In the genomic region with DNA sequence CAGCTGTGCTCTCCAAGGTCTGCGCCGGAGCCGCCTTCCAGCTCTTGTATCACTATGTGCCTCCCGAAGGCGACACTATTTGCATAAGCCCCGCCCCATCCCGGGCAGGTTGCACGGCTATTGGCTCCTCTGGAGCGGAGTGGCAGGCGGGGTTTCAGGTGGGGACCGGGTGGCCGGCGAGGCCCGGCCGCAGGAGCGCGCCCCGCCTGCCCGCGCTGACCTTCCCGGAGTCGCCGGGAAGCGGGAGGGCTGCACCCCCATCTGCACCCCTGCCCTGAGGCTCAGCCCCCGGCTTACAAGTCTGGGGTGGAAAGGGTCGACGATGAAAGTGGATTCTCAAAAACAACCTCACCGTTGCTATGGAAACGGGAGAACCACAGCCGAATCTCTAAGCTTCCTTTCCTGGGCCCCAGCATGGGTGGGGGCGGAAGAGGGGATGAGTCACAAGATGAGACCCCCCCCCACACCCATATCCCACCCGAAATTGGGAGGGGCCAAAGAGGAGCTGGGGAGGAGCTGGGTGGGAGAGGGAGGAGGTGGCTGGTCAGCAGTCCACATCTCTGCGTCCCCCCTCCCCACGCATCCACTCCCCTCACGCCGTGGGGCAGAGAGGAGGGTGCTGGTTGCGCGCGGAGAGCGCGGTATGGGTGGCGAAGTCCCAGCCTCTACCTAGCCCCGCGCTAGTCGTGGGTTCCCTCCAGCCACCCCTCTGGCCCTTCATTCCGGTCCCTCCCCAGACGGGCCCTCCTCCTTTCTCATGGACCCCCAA, we compare ENCODE assay signal across 8 cellular contexts. TPM values are rescaled to one million over a fixed set of nuclear protein-coding genes. Genes with fewer than 3 reads are reported as not detected.
DNase-seq lines count a peak whose midpoint lies in the region; ATAC-seq and TF ChIP-seq lines count a peak whose summit lies in the region.

A gene (minus strand): TSS at position 51 of the 769 bp plus-strand sequence. CDS start 6,830 bp downstream, outside the sequence.

- H3K4me3 Mint-ChIP-seq in neural progenitor cell: peak within 1 kb of the TSS; percentile 75
- H3K4me3 Mint-ChIP-seq in stimulated activated naive CD8-positive, alpha-beta T cell treated with anti-CD3 and anti-CD28 coated beads, Interleukin-15, amount 100 ng/mL, for 72 hours: peak within 1 kb of the TSS; percentile 84 to 89

- peak; percentile 82 for ATAC-seq in GM21529 (IDR thresholded peaks at IDR 0.05; ENCODE audit: unreplicated experiment)
- peak; percentile 96 for ATAC-seq in RWPE2 (ENCODE audit: low read depth)
- peak; percentile 86 for ATAC-seq in foreskin keratinocyte
- peak; percentile 95 for ATAC-seq in stimulated activated naive CD8-positive, alpha-beta T cell treated with anti-CD3 and anti-CD28 coated beads, Interleukin-15, amount 100 ng/mL, for 72 hours

- H3F3A ChIP-seq in neural progenitor cell (ENCODE audit: low read depth): no peaks in the 10 kb centered on the region

- H3K36me3 ChIP-seq in RWPE2 (ENCODE audit: low read depth) (no peaks in the 10 kb centered on the region), neural progenitor cell (no peaks in the 10 kb centered on the region)

- peaks cover 43% of the 10 kb centered on the region for H3K27me3 Mint-ChIP-seq in neural progenitor cell (ENCODE audit: insufficient read depth, low read depth)
- peaks cover 40% of the 10 kb centered on the region for H3K27me3 Mint-ChIP-seq in stimulated activated naive CD8-positive, alpha-beta T cell treated with anti-CD3 and anti-CD28 coated beads, Interleukin-15, amount 100 ng/mL, for 72 hours

- H4K20me1 ChIP-seq in neural progenitor cell (ENCODE audit: low read depth): peaks cover 36% of the 10 kb centered on the region

- H3K36me3 Mint-ChIP-seq in neural progenitor cell: no peaks in the 10 kb centered on the region

- H3K9me3 ChIP-seq in RWPE2 (ENCODE audit: severe bottlenecking): no peaks in the 10 kb centered on the region
- H3K9me3 ChIP-seq in neural progenitor cell (ENCODE audit: low read depth): no peaks in the 10 kb centered on the region

- peak within 1 kb of the TSS; percentile 43 for H3K4me3 ChIP-seq in RWPE2 (ENCODE audit: severe bottlenecking)
- H3K4me3 ChIP-seq in neural progenitor cell: peak within 1 kb of the TSS; percentile 32

- TF ChIP-seq CTCF in RWPE2 (IDR thresholded peaks at IDR 0.05; ENCODE audit: poor library complexity, severe bottlenecking): no peak
- no peak for TF ChIP-seq CTCF in foreskin keratinocyte (conservative IDR thresholded peaks at IDR 0.05)
- no peak for TF ChIP-seq CTCF in neural progenitor cell (IDR thresholded peaks at IDR 0.05)

- H3K27me3 ChIP-seq in RWPE2 (ENCODE audit: insufficient read depth, poor library complexity, severe bottlenecking) (peaks cover 23% of the 10 kb centered on the region), foreskin keratinocyte (peaks cover 100% of the 10 kb centered on the region), neural progenitor cell (peaks cover 100% of the 10 kb centered on the region)

- H3K9me3 Mint-ChIP-seq in neural progenitor cell: no peaks in the 10 kb centered on the region
- H3K9me3 Mint-ChIP-seq in stimulated activated naive CD8-positive, alpha-beta T cell treated with anti-CD3 and anti-CD28 coated beads, Interleukin-15, amount 100 ng/mL, for 72 hours: no peaks in the 10 kb centered on the region

- no peak within 1 kb of the TSS for H3K9ac ChIP-seq in neural progenitor cell

- H3K79me2 ChIP-seq in neural progenitor cell (ENCODE audit: low read depth): no peaks in the 10 kb centered on the region

- peaks cover 31% of the 10 kb centered on the region for H3K4me1 Mint-ChIP-seq in neural progenitor cell
- H3K4me1 Mint-ChIP-seq in stimulated activated naive CD8-positive, alpha-beta T cell treated with anti-CD3 and anti-CD28 coated beads, Interleukin-15, amount 100 ng/mL, for 72 hours: peaks cover 62% of the 10 kb centered on the region

- H2AFZ ChIP-seq in neural progenitor cell (replicated peaks): peak within 1 kb of the TSS; percentile 11

- peaks cover 13% of the 10 kb centered on the region for H3K4me1 ChIP-seq in RWPE2 (ENCODE audit: insufficient read depth, poor library complexity, severe bottlenecking)
- no peaks in the 10 kb centered on the region for H3K4me1 ChIP-seq in foreskin keratinocyte
- H3K4me1 ChIP-seq in neural progenitor cell: peaks cover 7% of the 10 kb centered on the region

- no peak within 1 kb of the TSS for H3K27ac Mint-ChIP-seq in neural progenitor cell
- H3K27ac Mint-ChIP-seq in stimulated activated naive CD8-positive, alpha-beta T cell treated with anti-CD3 and anti-CD28 coated beads, Interleukin-15, amount 100 ng/mL, for 72 hours: peak within 1 kb of the TSS; percentile 75 to 80

- DNase-seq in COLO668 (lab: John Stamatoyannopoulos, UW; ENCODE audit: unreplicated experiment): peak; percentile 100
- DNase-seq in LHCN-M2 (ENCODE audit: low read depth): peak; percentile 77
- DNase-seq in RWPE2 (ENCODE audit: low spot score): peak; percentile 90
- DNase-seq in activated gamma-delta T cell treated with Interleukin-2 at 50 U/mL for 16 hours: peak; percentile 87
- peak; percentile 46 to 59 for DNase-seq in foreskin keratinocyte
- peak; percentile 99 for DNase-seq in neural progenitor cell (ENCODE audit: low spot score)
- DNase-seq in stimulated activated naive CD8-positive, alpha-beta T cell treated with anti-CD3 and anti-CD28 coated beads, Interleukin-15, amount 100 ng/mL, for 72 hours: peak; percentile 86 to 89

- H3K4me2 ChIP-seq in neural progenitor cell: peak within 1 kb of the TSS; percentile 74

- H3K27ac ChIP-seq in RWPE2 (ENCODE audit: poor library complexity, severe bottlenecking) (no peak within 1 kb of the TSS), foreskin keratinocyte (no peak within 1 kb of the TSS), neural progenitor cell (no peak within 1 kb of the TSS)

RNA-seq across cellular contexts. Expression of the gene that starts here (rescaled TPM):
- 1.6 and 3.1 TPM in 2 replicates for total RNA-seq in LHCN-M2 (2014; rRNA removed)
- 0.05 TPM for polyA plus RNA-seq in LHCN-M2 (2012)
- total RNA-seq in foreskin keratinocyte: not detected in 2 replicates
- polyA plus RNA-seq in foreskin keratinocyte: not detected in 2 replicates
- 0.13 and 0.19 TPM in 2 replicates for total RNA-seq in neural progenitor cell (ENCODE audit: low replicate concordance)

Comparison
In these comparisons a context has a peak if more than half of its experiments do, and no peak if none do; other contexts are left out.
1. Peak in DNase-seq and ATAC-seq in foreskin keratinocyte; RNA of the gene not detected or under 1 TPM.
2. Peak in DNase-seq, H3K4me3 ChIP-seq and H3K4me2 ChIP-seq in neural progenitor cell; RNA of the gene not detected or under 1 TPM.